ENCODE assay signal across 11 cellular contexts in genomic region chr6:141326925-141327324, GRCh38.
A peak's percentile ranks its signal among the peaks of the same experiment; 100 is the strongest.
DNase-seq lines count a peak whose midpoint lies in the region; ATAC-seq and TF ChIP-seq lines count a peak whose summit lies in the region.
"Had no signal": no experiment of that assay in that cellular context is flagged by ENCODE, and none has a peak within 500 bp of the region (broad histone marks: within the 10 kb centered on the region; RNA-seq: fewer than 3 reads in every experiment).

No MANE protein-coding gene starts in this region.

- H3K9me3 ChIP-seq in Karpas-422 (ENCODE audit: low read length), result no peaks in the 10 kb centered on the region
- no peaks in the 10 kb centered on the region for H3K9me3 ChIP-seq in mesenchymal stem cell (ENCODE audit: control insufficient read depth, low read length)
- no peaks in the 10 kb centered on the region for H3K9me3 ChIP-seq in naive thymus-derived CD4-positive, alpha-beta T cell (ENCODE audit: control insufficient read depth in 2 of 3, low read length in 3 of 3)

- no peak overlapping the region for H2BK15ac ChIP-seq in mesenchymal stem cell (ENCODE audit: low read depth, poor library complexity, severe bottlenecking)

- no peak overlapping the region for H3K4me3 Mint-ChIP-seq in type B pancreatic cell
- H3K4me3 Mint-ChIP-seq in naive thymus-derived CD4-positive, alpha-beta T cell, result peak overlapping the region in 2 of 10 donors; percentile 14 to 21

- H4K91ac ChIP-seq in mesenchymal stem cell (ENCODE audit: low read length), result no peak overlapping the region

- no peak overlapping the region for H3K9ac ChIP-seq in Karpas-422 (ENCODE audit: low read length)
- H3K9ac ChIP-seq in mesenchymal stem cell (ENCODE audit: low read length), result peak overlapping the region; percentile 85
- H3K9ac ChIP-seq: parathyroid adenoma had no signal

- POLR2A ChIA-PET in naive thymus-derived CD4-positive, alpha-beta T cell (lab: Charles Lee), result no interaction called here

- no peak for ATAC-seq in GM18868 (IDR thresholded peaks at IDR 0.05; ENCODE audit: unreplicated experiment)
- ATAC-seq in naive thymus-derived CD4-positive, alpha-beta T cell, result no peak

- no peaks in the 10 kb centered on the region for H3K4me1 Mint-ChIP-seq in type B pancreatic cell (ENCODE audit: unreplicated experiment)
- peaks cover 0 to 5% (median 0%) of the 10 kb centered on the region in 7 donors for H3K4me1 Mint-ChIP-seq in naive thymus-derived CD4-positive, alpha-beta T cell

- H3K27me3 ChIP-seq in Karpas-422 (ENCODE audit: low read length) (no peaks in the 10 kb centered on the region), brain microvascular endothelial cell (replicated peaks) (no peaks in the 10 kb centered on the region), mesenchymal stem cell (ENCODE audit: control insufficient read depth in 1 of 2, insufficient read depth in 1 of 2, low read length in 2 of 2) (no peaks in the 10 kb centered on the region)
- H3K27me3 ChIP-seq in naive thymus-derived CD4-positive, alpha-beta T cell (ENCODE audit: control insufficient read depth in 2 of 2, insufficient read depth in 2 of 2, low read length in 2 of 2), result no peaks in the 10 kb centered on the region
- H3K27me3 ChIP-seq: adrenal gland had no signal

- no peak overlapping the region for H3K23ac ChIP-seq in mesenchymal stem cell (ENCODE audit: low read length in 2 of 2)

- H3K79me1 ChIP-seq in mesenchymal stem cell (replicated peaks; ENCODE audit: low read length, poor library complexity, severe bottlenecking), result no peaks in the 10 kb centered on the region

- H4K8ac ChIP-seq in mesenchymal stem cell (ENCODE audit: low read length), result no peak overlapping the region

- no peak overlapping the region for H2AFZ ChIP-seq in Karpas-422 (ENCODE audit: low read length)
- H2AFZ ChIP-seq in mesenchymal stem cell (ENCODE audit: low read depth, low read length), result no peak overlapping the region
- H2AFZ ChIP-seq: parathyroid adenoma had no signal

- H2BK5ac ChIP-seq in mesenchymal stem cell (ENCODE audit: low read depth, low read length, poor library complexity, severe bottlenecking), result no peak overlapping the region

- H3K4ac ChIP-seq in mesenchymal stem cell (ENCODE audit: low read depth in 1 of 2, low read length in 2 of 2), result no peak overlapping the region

- DNase-seq in AG09309 (ENCODE audit: low read depth) (no peak), Karpas-422 (no peak), brain microvascular endothelial cell (no peak), mesenchymal stem cell (no peak), type B pancreatic cell (ENCODE audit: extremely low spot score, unreplicated experiment) (no peak)
- no peak for DNase-seq in stimulated activated CD4-positive, alpha-beta T cell treated with anti-CD3 and anti-CD28 coated beads, Interleukin-4, amount 100 ng/mL, for 4 hours
- no peak for DNase-seq in naive thymus-derived CD4-positive, alpha-beta T cell
- DNase-seq: NCI-H748 treated with DMSO at 0.1 percent for 48 hours had no signal

- CTCF ChIA-PET in naive thymus-derived CD4-positive, alpha-beta T cell (lab: Charles Lee), result no interaction called here

- no peaks in the 10 kb centered on the region for H3K9me3 Mint-ChIP-seq in type B pancreatic cell
- no peaks in the 10 kb centered on the region for H3K9me3 Mint-ChIP-seq in naive thymus-derived CD4-positive, alpha-beta T cell

- intact Hi-C loops in naive thymus-derived CD4-positive, alpha-beta T cell (cut with micrococcal nuclease), result no loop called here

- H3K27ac Mint-ChIP-seq in type B pancreatic cell, result no peak overlapping the region
- H3K27ac Mint-ChIP-seq in naive thymus-derived CD4-positive, alpha-beta T cell, result peak overlapping the region in 1 of 9 donors; percentile 25

- no peak overlapping the region for H2BK120ac ChIP-seq in mesenchymal stem cell (ENCODE audit: low read depth, low read length)

- H3K27me3 Mint-ChIP-seq in type B pancreatic cell, result no peaks in the 10 kb centered on the region
- H3K27me3 Mint-ChIP-seq in naive thymus-derived CD4-positive, alpha-beta T cell, result peaks cover 0 to 4% (median 0%) of the 10 kb centered on the region in 5 donors

- H3K36me3 Mint-ChIP-seq in type B pancreatic cell, result no peaks in the 10 kb centered on the region
- no peaks in the 10 kb centered on the region for H3K36me3 Mint-ChIP-seq in naive thymus-derived CD4-positive, alpha-beta T cell

- no peaks in the 10 kb centered on the region for H3K79me2 ChIP-seq in Karpas-422 (ENCODE audit: low read length)
- H3K79me2 ChIP-seq: parathyroid adenoma had no signal

- H3K27ac ChIP-seq in Karpas-422 (ENCODE audit: low read length) (no peak overlapping the region), brain microvascular endothelial cell (peak overlapping the region; percentile 79), mesenchymal stem cell (ENCODE audit: low read length, poor library complexity, severe bottlenecking) (peak overlapping the region; percentile 22)
- no peak overlapping the region for H3K27ac ChIP-seq in naive thymus-derived CD4-positive, alpha-beta T cell (ENCODE audit: low read depth, low read length)
- H3K27ac ChIP-seq: adrenal gland, parathyroid adenoma had no signal

- no peak overlapping the region for H2AK5ac ChIP-seq in mesenchymal stem cell (ENCODE audit: low read length, severe bottlenecking)

- no peaks in the 10 kb centered on the region for H3K9me2 ChIP-seq in Karpas-422 (replicated peaks; ENCODE audit: insufficient read depth, low read length)

- TF ChIP-seq CTCF in AG09309 (IDR thresholded peaks at IDR 0.05; ENCODE audit: control insufficient read depth, insufficient read depth, low read depth, low read length, missing control alignments) (no peak), brain microvascular endothelial cell (IDR thresholded peaks at IDR 0.05; ENCODE audit: low read depth, low read length, missing control alignments) (no peak), type B pancreatic cell (conservative IDR thresholded peaks at IDR 0.05) (no peak)

- H3K14ac ChIP-seq in mesenchymal stem cell (ENCODE audit: low read length in 2 of 2), result no peak overlapping the region

- H3K4me3 ChIP-seq in AG09309 (ENCODE audit: control insufficient read depth, low read depth, low read length) (peak overlapping the region; percentile 7; the same call in 1 of the 2 replicates), Karpas-422 (ENCODE audit: low read length) (no peak overlapping the region), brain microvascular endothelial cell (ENCODE audit: low read depth, low read length) (peak overlapping the region; percentile 6), mesenchymal stem cell (ENCODE audit: insufficient read depth in 1 of 2, low read depth in 1 of 2, low read length in 2 of 2) (peak overlapping the region in 1 of 2 experiments; percentile 55)
- no peak overlapping the region for H3K4me3 ChIP-seq in naive thymus-derived CD4-positive, alpha-beta T cell (ENCODE audit: low read length)

- H3K4me1 ChIP-seq in Karpas-422 (ENCODE audit: low read length), result no peaks in the 10 kb centered on the region
- no peaks in the 10 kb centered on the region for H3K4me1 ChIP-seq in mesenchymal stem cell (ENCODE audit: control insufficient read depth, insufficient read depth, low read depth, low read length)
- H3K4me1 ChIP-seq in naive thymus-derived CD4-positive, alpha-beta T cell (ENCODE audit: control insufficient read depth in 2 of 2, insufficient read depth in 2 of 2, low read length in 2 of 2), result no peaks in the 10 kb centered on the region
- H3K4me1 ChIP-seq: adrenal gland, parathyroid adenoma had no signal

- H3K4me2 ChIP-seq in Karpas-422 (ENCODE audit: low read depth, low read length, poor library complexity, severe bottlenecking) (peak overlapping the region; percentile 15), mesenchymal stem cell (ENCODE audit: low read length, poor library complexity, severe bottlenecking) (no peak overlapping the region)

- in situ Hi-C loops in brain microvascular endothelial cell (cut with HindIII; ENCODE audit: low pct_ligation_motif_present, low sequenced_read_pairs), result no loop called here

- no peaks in the 10 kb centered on the region for H4K20me1 ChIP-seq in Karpas-422 (ENCODE audit: insufficient read depth, low read depth, low read length)

- H3K36me3 ChIP-seq in Karpas-422 (ENCODE audit: insufficient read depth, low read length) (no peaks in the 10 kb centered on the region), brain microvascular endothelial cell (replicated peaks) (no peaks in the 10 kb centered on the region), mesenchymal stem cell (ENCODE audit: control insufficient read depth in 1 of 2, insufficient read depth in 2 of 2, low read depth in 1 of 2, low read length in 2 of 2) (no peaks in the 10 kb centered on the region)
- H3K36me3 ChIP-seq in naive thymus-derived CD4-positive, alpha-beta T cell (ENCODE audit: control insufficient read depth in 2 of 3, insufficient read depth in 3 of 3, low read length in 3 of 3), result no peaks in the 10 kb centered on the region
- H3K36me3 ChIP-seq: adrenal gland had no signal

- H3K18ac ChIP-seq in mesenchymal stem cell (ENCODE audit: low read depth in 1 of 2, low read length in 2 of 2), result no peak overlapping the region

- H2BK12ac ChIP-seq in mesenchymal stem cell (ENCODE audit: low read length in 2 of 2), result no peak overlapping the region

Comparison
In these comparisons a context has a peak if more than half of its experiments do, and no peak if none do; other contexts are left out.
1. H3K4me3 ChIP-seq: peak in AG09309 (single experiment) and brain microvascular endothelial cell (single experiment); none in Karpas-422 (single experiment) and naive thymus-derived CD4-positive, alpha-beta T cell (single experiment).
2. H3K27ac ChIP-seq: peak in brain microvascular endothelial cell (single experiment) and mesenchymal stem cell (single experiment); none in Karpas-422 (single experiment) and naive thymus-derived CD4-positive, alpha-beta T cell (single experiment).